Comparison of ENCODE assay signal across 8 cellular contexts in genomic region chrX:107674480-107675364, GRCh38. TPM values are rescaled to one million over a fixed set of nuclear protein-coding genes. Genes with fewer than 3 reads are reported as not detected.
A peak's percentile ranks its signal among the peaks of the same experiment; 100 is the strongest.
DNase-seq lines count a peak whose midpoint lies in the region; ATAC-seq and TF ChIP-seq lines count a peak whose summit lies in the region.

No MANE protein-coding gene starts in this region.

- in situ Hi-C loops in ACHN (cut with HindIII; ENCODE audit: low pct_ligation_motif_present, low pct_unique_long_range_greater_than_20kb, low sequenced_read_pairs): no loop called here

- no peaks in the 10 kb centered on the region for H3K36me3 ChIP-seq in left ventricle myocardium inferior

- H3K9me3 ChIP-seq in left ventricle myocardium inferior (replicated peaks): no peaks in the 10 kb centered on the region

- intact Hi-C loops in left ventricle myocardium inferior (cut with micrococcal nuclease): loop anchor here (5.0 kb wide), 1 partner anchor 38 kb away; no protein-coding TSS in a partner anchor

- peaks cover 54% of the 10 kb centered on the region for H3K4me1 ChIP-seq in left ventricle myocardium inferior

- H3K4me1 Mint-ChIP-seq in activated naive CD4-positive, alpha-beta T cell treated with anti-CD3 and anti-CD28 coated beads, Interleukin-2, amount 50 U/mL, for 24 hours: peaks cover 58% of the 10 kb centered on the region

- TF ChIP-seq CTCF in GM12875 (IDR thresholded peaks at IDR 0.05; ENCODE audit: borderline replicate concordance, insufficient read depth, low read depth, low read length) (no peak), left ventricle myocardium inferior (IDR thresholded peaks at IDR 0.05; ENCODE audit: borderline replicate concordance) (no peak)

- peak overlapping the region; percentile 80 for H3K27ac Mint-ChIP-seq in activated naive CD4-positive, alpha-beta T cell treated with anti-CD3 and anti-CD28 coated beads, Interleukin-2, amount 50 U/mL, for 24 hours

- DNase-seq in NCI-H82 (lab: John Stamatoyannopoulos, UW) (peak; percentile 86), left ventricle myocardium inferior (peak; percentile 71), ACHN (no peak), NCI-H128 (lab: John Stamatoyannopoulos, UW; ENCODE audit: unreplicated experiment) (no peak)
- peak; percentile 35 for DNase-seq in stimulated activated naive CD8-positive, alpha-beta T cell treated with anti-CD3 and anti-CD28 coated beads, Interleukin-15, Interleukin-2, amounts not matched to agents 100 U/mL and 50 U/mL, for 24 hours

- ATAC-seq in HG02571 (IDR thresholded peaks at IDR 0.05; ENCODE audit: unreplicated experiment): peak; percentile 9
- peak; percentile 25 for ATAC-seq in stimulated activated naive CD8-positive, alpha-beta T cell treated with anti-CD3 and anti-CD28 coated beads, Interleukin-15, Interleukin-2, amounts not matched to agents 100 U/mL and 50 U/mL, for 24 hours

- peak overlapping the region; percentile 91 for H3K4me3 Mint-ChIP-seq in activated naive CD4-positive, alpha-beta T cell treated with anti-CD3 and anti-CD28 coated beads, Interleukin-2, amount 50 U/mL, for 24 hours

- H3K36me3 Mint-ChIP-seq in activated naive CD4-positive, alpha-beta T cell treated with anti-CD3 and anti-CD28 coated beads, Interleukin-2, amount 50 U/mL, for 24 hours: no peaks in the 10 kb centered on the region

- H3K9me3 Mint-ChIP-seq in activated naive CD4-positive, alpha-beta T cell treated with anti-CD3 and anti-CD28 coated beads, Interleukin-2, amount 50 U/mL, for 24 hours: no peaks in the 10 kb centered on the region

- H3K27me3 ChIP-seq in left ventricle myocardium inferior (ENCODE audit: low read depth): no peaks in the 10 kb centered on the region

- H3K27ac ChIP-seq in left ventricle myocardium inferior (replicated peaks): peak overlapping the region; percentile 94

- H3K4me3 ChIP-seq in GM12875 (ENCODE audit: low read depth, low read length): peak overlapping the region; percentile 11
- H3K4me3 ChIP-seq in left ventricle myocardium inferior: peak overlapping the region; percentile 66

- H3K27me3 Mint-ChIP-seq in activated naive CD4-positive, alpha-beta T cell treated with anti-CD3 and anti-CD28 coated beads, Interleukin-2, amount 50 U/mL, for 24 hours: no peaks in the 10 kb centered on the region

RNA-seq across cellular contexts. Expression of gene PRPS1, which starts 46.4 kb away (rescaled TPM):
- 22.1 TPM for total RNA-seq in left ventricle myocardium inferior

Comparison
In these comparisons a context has a peak if more than half of its experiments do, and no peak if none do; other contexts are left out.
1. DNase-seq: peak in NCI-H82 (single experiment), left ventricle myocardium inferior (single experiment) and stimulated activated naive CD8-positive, alpha-beta T cell treated with anti-CD3 and anti-CD28 coated beads, Interleukin-15, Interleukin-2, amounts not matched to agents 100 U/mL and 50 U/mL, for 24 hours (single experiment); none in ACHN (single experiment) and NCI-H128 (single experiment).